ENCODE assay signal across 33 cellular contexts in the genomic region with DNA sequence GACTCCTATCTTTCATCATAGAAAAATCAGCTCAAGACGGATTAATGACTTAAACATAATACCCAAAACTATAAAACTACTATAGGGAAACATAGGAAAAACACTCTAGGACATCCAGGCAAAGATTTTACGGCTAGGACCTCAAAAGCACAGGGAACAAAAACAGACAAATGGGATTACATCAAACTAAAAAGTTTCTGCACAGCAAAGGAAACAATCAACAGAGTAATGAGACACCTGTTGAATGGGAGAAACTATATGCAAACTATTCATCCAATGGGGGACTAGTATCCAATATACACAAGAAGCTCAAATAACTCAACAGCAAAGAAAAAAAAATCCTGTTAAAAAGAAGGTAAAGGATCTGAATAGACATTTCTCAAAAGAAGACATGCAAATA.
"Had no signal": no experiment of that assay in that cellular context is flagged by ENCODE, and none has a peak within 500 bp of the region (broad histone marks: within the 10 kb centered on the region; RNA-seq: fewer than 3 reads in every experiment).

No MANE protein-coding gene starts in this region.

- H3K27me3 Mint-ChIP-seq: activated CD4-positive, alpha-beta memory T cell treated with anti-CD3 and anti-CD28 coated beads for 36 hours; activated CD4-positive, alpha-beta T cell treated with anti-CD3 and anti-CD28 coated beads for 36 hours; activated CD4-positive, alpha-beta T cell treated with anti-CD3 and anti-CD28 coated beads, Interleukin-2, amount 10 ng/mL, durations not matched to agents 24 days and 14 days; activated CD8-positive, alpha-beta memory T cell treated with anti-CD3 and anti-CD28 coated beads, Interleukin-2, amount 10 ng/mL, durations not matched to agents 7 days and 5 days; activated naive CD4-positive, alpha-beta T cell treated with anti-CD3 and anti-CD28 coated beads, Interleukin-2, amount 50 U/mL, for 24 hours; activated naive CD8-positive, alpha-beta T cell treated with anti-CD3 and anti-CD28 coated beads for 36 hours; activated naive CD8-positive, alpha-beta T cell treated with anti-CD3 and anti-CD28 coated beads, Interleukin-2, amount 50 U/mL, for 24 hours had no signal

- H3K4me3 ChIP-seq: adrenal gland, body of pancreas, esophagus squamous epithelium, gastroesophageal sphincter, heart right ventricle, hepatocyte had no signal

- H3K4me3 Mint-ChIP-seq: activated CD4-positive, alpha-beta memory T cell treated with anti-CD3 and anti-CD28 coated beads for 36 hours; activated CD4-positive, alpha-beta T cell treated with anti-CD3 and anti-CD28 coated beads for 36 hours; activated CD4-positive, alpha-beta T cell treated with anti-CD3 and anti-CD28 coated beads, Interleukin-2, amount 10 ng/mL, durations not matched to agents 24 days and 14 days; activated CD8-positive, alpha-beta memory T cell treated with anti-CD3 and anti-CD28 coated beads, Interleukin-2, amount 10 ng/mL, durations not matched to agents 7 days and 5 days; activated CD8-positive, alpha-beta T cell treated with anti-CD3 and anti-CD28 coated beads, Interleukin-2, amount 10 ng/mL, durations not matched to agents 7 days and 5 days; activated naive CD4-positive, alpha-beta T cell treated with anti-CD3 and anti-CD28 coated beads for 36 hours; activated naive CD4-positive, alpha-beta T cell treated with anti-CD3 and anti-CD28 coated beads, Interleukin-2, amount 50 U/mL, for 24 hours; activated naive CD8-positive, alpha-beta T cell treated with anti-CD3 and anti-CD28 coated beads for 36 hours; activated naive CD8-positive, alpha-beta T cell treated with anti-CD3 and anti-CD28 coated beads, Interleukin-2, amount 50 U/mL, for 24 hours; activated T-helper 1 cell treated with anti-CD3 and anti-CD28 coated beads, Interleukin-12 subunit alpha, Interleukin-12 subunit beta, Interleukin-2, Interleukin-4 antibody, amounts not matched to agents 30 ng/mL and 10 ng/mL and 1 ng/mL, durations not matched to agents 14 hours and 24 hours and 36 hours; T-helper 2 cell treated with Interferon-gamma antibody and Interleukin-4, amounts not matched to agents 5 μg/mL and 100 μg/mL, for 36 hours had no signal

- ATAC-seq: activated CD4-positive, alpha-beta T cell treated with anti-CD3 and anti-CD28 coated beads for 36 hours; activated CD8-positive, alpha-beta memory T cell treated with anti-CD3 and anti-CD28 coated beads, Interleukin-2, amount 10 ng/mL, durations not matched to agents 7 days and 5 days; activated CD8-positive, alpha-beta T cell treated with anti-CD3 and anti-CD28 coated beads, Interleukin-2, amount 10 ng/mL, durations not matched to agents 7 days and 5 days; activated naive CD8-positive, alpha-beta T cell treated with anti-CD3 and anti-CD28 coated beads, Interleukin-2, amount 50 U/mL, for 24 hours; body of pancreas; gastroesophageal sphincter; heart right ventricle had no signal

- H3K27ac Mint-ChIP-seq: activated CD4-positive, alpha-beta memory T cell treated with anti-CD3 and anti-CD28 coated beads for 36 hours; activated CD4-positive, alpha-beta T cell treated with anti-CD3 and anti-CD28 coated beads for 36 hours; activated CD4-positive, alpha-beta T cell treated with anti-CD3 and anti-CD28 coated beads, Interleukin-2, amount 10 ng/mL, durations not matched to agents 24 days and 14 days; activated CD8-positive, alpha-beta memory T cell treated with anti-CD3 and anti-CD28 coated beads, Interleukin-2, amount 10 ng/mL, durations not matched to agents 7 days and 5 days; activated CD8-positive, alpha-beta T cell treated with anti-CD3 and anti-CD28 coated beads, Interleukin-2, amount 10 ng/mL, durations not matched to agents 7 days and 5 days; activated naive CD4-positive, alpha-beta T cell treated with anti-CD3 and anti-CD28 coated beads for 36 hours; activated naive CD8-positive, alpha-beta T cell treated with anti-CD3 and anti-CD28 coated beads for 36 hours; activated naive CD8-positive, alpha-beta T cell treated with anti-CD3 and anti-CD28 coated beads, Interleukin-2, amount 50 U/mL, for 24 hours; activated T-helper 1 cell treated with anti-CD3 and anti-CD28 coated beads, Interleukin-12 subunit alpha, Interleukin-12 subunit beta, Interleukin-2, Interleukin-4 antibody, amounts not matched to agents 30 ng/mL and 10 ng/mL and 1 ng/mL, durations not matched to agents 14 hours and 24 hours and 36 hours; activated T-helper 2 cell treated with anti-CD3 and anti-CD28 coated beads, Interferon-gamma antibody, Interleukin-2, Interleukin-4, amounts not matched to agents 10 μg/mL and 5 μg/mL and 100 μg/mL, durations not matched to agents 14 hours and 24 hours and 36 hours; T-helper 2 cell treated with Interferon-gamma antibody and Interleukin-4, amounts not matched to agents 5 μg/mL and 100 μg/mL, for 36 hours had no signal

- H3K27ac ChIP-seq: adrenal gland, body of pancreas, epithelial cell of prostate, esophagus squamous epithelium, gastroesophageal sphincter, heart right ventricle, hepatocyte, WERI-Rb-1 had no signal

- H3K4me1 ChIP-seq: adrenal gland, body of pancreas, esophagus squamous epithelium, gastroesophageal sphincter had no signal

- H3K27me3 ChIP-seq: adrenal gland, body of pancreas, esophagus squamous epithelium, gastroesophageal sphincter, heart right ventricle, hepatocyte had no signal

- DNase-seq: activated CD4-positive, alpha-beta memory T cell treated with anti-CD3 and anti-CD28 coated beads for 36 hours; activated CD4-positive, alpha-beta T cell treated with anti-CD3 and anti-CD28 coated beads for 36 hours; activated CD4-positive, alpha-beta T cell treated with anti-CD3 and anti-CD28 coated beads, Interleukin-2, amount 10 ng/mL, durations not matched to agents 24 days and 14 days; activated CD4-positive, CD25-positive, alpha-beta regulatory T cell; activated CD4-positive, CD25-positive, alpha-beta regulatory T cell treated with anti-CD3 and anti-CD28 coated beads, Interleukin-2, amount 50 U/mL, for 72 hours; activated CD8-positive, alpha-beta memory T cell treated with anti-CD3 and anti-CD28 coated beads, Interleukin-2, amount 10 ng/mL, durations not matched to agents 7 days and 5 days; activated CD8-positive, alpha-beta memory T cell treated with anti-CD3 and anti-CD28 coated beads, Interleukin-2, amount 50 U/mL, for 4 hours; activated CD8-positive, alpha-beta T cell treated with anti-CD3 and anti-CD28 coated beads, Interleukin-2, amount 10 ng/mL, durations not matched to agents 7 days and 5 days; activated effector memory CD4-positive, alpha-beta T cell treated with anti-CD3 and anti-CD28 coated beads, Interleukin-2, amount 50 U/mL, for 16 hours; activated naive CD4-positive, alpha-beta T cell treated with anti-CD3 and anti-CD28 coated beads for 36 hours; activated naive CD8-positive, alpha-beta T cell treated with anti-CD3 and anti-CD28 coated beads for 36 hours; activated naive CD8-positive, alpha-beta T cell treated with anti-CD3 and anti-CD28 coated beads, Interleukin-2, amount 50 U/mL, for 24 hours; activated T-cell treated with anti-CD3 and anti-CD28 coated beads, Interleukin-2, amount 50 U/mL, for 1 hour; activated T-cell treated with anti-CD3 and anti-CD28 coated beads, Interleukin-2, amount 50 U/mL, for 48 hours; adrenal gland; amygdala; aorta; body of pancreas; caudate nucleus; cortex of kidney; effector CD8-positive, alpha-beta T cell; esophagus squamous epithelium; foreskin melanocyte; heart right ventricle; T1000; WERI-Rb-1 had no signal

- H3K36me3 ChIP-seq: adrenal gland had no signal
